Comparison of ENCODE assay signal across 8 cellular contexts in the genomic region with DNA sequence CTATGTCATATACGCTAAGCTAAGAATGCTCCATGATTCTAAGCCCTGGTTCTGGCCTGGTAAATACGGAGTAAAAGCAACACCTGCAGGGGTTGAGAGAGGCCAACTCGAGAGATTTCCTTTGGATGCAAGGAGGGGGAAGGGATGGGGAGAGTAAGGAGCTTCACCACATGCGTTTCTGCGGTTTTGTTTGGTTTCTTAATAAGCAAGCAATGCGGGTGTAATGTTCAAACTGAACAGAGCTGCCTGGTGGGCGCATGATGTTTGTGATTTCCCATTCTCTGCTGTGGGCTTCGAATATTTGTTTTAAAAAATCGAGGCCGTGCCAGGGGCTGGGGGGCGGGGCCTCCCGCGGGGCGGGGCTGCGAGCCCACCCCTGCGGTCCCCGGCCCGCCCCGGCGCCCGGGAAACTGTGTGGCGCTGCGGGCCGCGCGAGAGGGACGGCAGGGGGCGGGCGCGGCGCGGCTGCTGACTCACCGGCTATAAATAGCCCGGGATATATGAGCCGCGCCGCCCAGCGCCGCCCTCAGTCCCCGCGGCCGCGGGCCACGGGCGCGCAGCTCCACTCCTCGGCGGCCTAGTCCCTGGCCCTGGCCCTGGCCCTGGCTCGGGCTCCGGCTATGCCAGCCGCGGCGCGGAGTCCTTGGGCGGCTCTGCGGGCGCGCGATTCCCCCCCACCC. TPM values are rescaled to one million over a fixed set of nuclear protein-coding genes. Genes with fewer than 3 reads are reported as not detected.
DNase-seq lines count a peak whose midpoint lies in the region; ATAC-seq lines count a peak whose summit lies in the region.

No MANE protein-coding gene starts in this region.

- H3K27ac Mint-ChIP-seq in activated T-cell treated with anti-CD3 and anti-CD28 coated beads, Interleukin-2, amount 50 U/mL, for 24 hours = peak overlapping the region; percentile 65

- H3K9me3 Mint-ChIP-seq in activated T-cell treated with anti-CD3 and anti-CD28 coated beads, Interleukin-2, amount 50 U/mL, for 24 hours = no peaks in the 10 kb centered on the region

- H3K36me3 Mint-ChIP-seq in activated T-cell treated with anti-CD3 and anti-CD28 coated beads, Interleukin-2, amount 50 U/mL, for 24 hours (ENCODE audit: low read depth) = peaks cover 12% of the 10 kb centered on the region

- peak overlapping the region; percentile 95 to 100 (median 96) for H3K27ac ChIP-seq in BLaER1 treated with 17β-estradiol and CSF1 and Interleukin-3, amounts not matched to agents 10 nM and 100 nM
- H3K27ac ChIP-seq in HUES48 (ENCODE audit: low read depth, low read length) (peak overlapping the region; percentile 96), muscle layer of colon (ENCODE audit: low read depth, low read length) (peak overlapping the region; percentile 100)

- H3K27me3 Mint-ChIP-seq in activated T-cell treated with anti-CD3 and anti-CD28 coated beads, Interleukin-2, amount 50 U/mL, for 24 hours = no peaks in the 10 kb centered on the region

- H3K4me1 Mint-ChIP-seq in activated T-cell treated with anti-CD3 and anti-CD28 coated beads, Interleukin-2, amount 50 U/mL, for 24 hours (ENCODE audit: low read depth) = peaks cover 18% of the 10 kb centered on the region

- peak overlapping the region; percentile 79 for H3K4me3 Mint-ChIP-seq in activated T-cell treated with anti-CD3 and anti-CD28 coated beads, Interleukin-2, amount 50 U/mL, for 24 hours

- peak overlapping the region; percentile 76 to 90 (median 83) for H3K4me3 ChIP-seq in BLaER1 treated with 17β-estradiol and CSF1 and Interleukin-3, amounts not matched to agents 10 nM and 100 nM
- peak overlapping the region; percentile 91 for H3K4me3 ChIP-seq in HUES48 (ENCODE audit: low read depth, low read length)
- H3K4me3 ChIP-seq in muscle layer of colon (ENCODE audit: low read depth in 1 of 2, low read length in 2 of 2) = peak overlapping the region; percentile 74 to 99

- DNase-seq in OCI-M1 (lab: John Stamatoyannopoulos, UW) = peak; percentile 97
- peak; percentile 89 for DNase-seq in activated T-cell treated with anti-CD3 and anti-CD28 coated beads, Interleukin-2, amount 50 U/mL, for 24 hours
- peak; percentile 63 to 72 for DNase-seq in stimulated activated CD8-positive, alpha-beta memory T cell treated with anti-CD3 and anti-CD28 coated beads, Interleukin-4, amount 100 ng/mL, for 4 hours (ENCODE audit: low read depth in 2 of 2, low spot score in 1 of 2)

- H3K36me3 ChIP-seq in BLaER1 treated with 17β-estradiol and CSF1 and Interleukin-3, amounts not matched to agents 10 nM and 100 nM = peaks cover 17 to 42% (median 37%) of the 10 kb centered on the region in 11 experiments
- H3K36me3 ChIP-seq in HUES48 (ENCODE audit: control insufficient read depth, insufficient read depth, low read length) (peaks cover 13% of the 10 kb centered on the region), muscle layer of colon (ENCODE audit: insufficient read depth, low read length) (peaks cover 9% of the 10 kb centered on the region)

- peaks cover 13 to 48% (median 41%) of the 10 kb centered on the region in 10 experiments for H3K4me1 ChIP-seq in BLaER1 treated with 17β-estradiol and CSF1 and Interleukin-3, amounts not matched to agents 10 nM and 100 nM
- peaks cover 19% of the 10 kb centered on the region for H3K4me1 ChIP-seq in HUES48 (ENCODE audit: control insufficient read depth, insufficient read depth, low read length)
- H3K4me1 ChIP-seq in muscle layer of colon (ENCODE audit: insufficient read depth, low read length) = peaks cover 36% of the 10 kb centered on the region

- peaks cover 0 to 20% (median 4%) of the 10 kb centered on the region in 11 experiments; a peak in 9 of 22 replicates for H3K27me3 ChIP-seq in BLaER1 treated with 17β-estradiol and CSF1 and Interleukin-3, amounts not matched to agents 10 nM and 100 nM
- peaks cover 10% of the 10 kb centered on the region; the same call in 1 of the 2 replicates for H3K27me3 ChIP-seq in HUES48 (ENCODE audit: control insufficient read depth, insufficient read depth, low read length)
- no peaks in the 10 kb centered on the region for H3K27me3 ChIP-seq in muscle layer of colon (ENCODE audit: control insufficient read depth in 1 of 2, insufficient read depth in 2 of 2, low read length in 2 of 2)

- peak overlapping the region; percentile 87 to 99 (median 95) for H3K9ac ChIP-seq in BLaER1 treated with 17β-estradiol and CSF1 and Interleukin-3, amounts not matched to agents 10 nM and 100 nM
- peak overlapping the region; percentile 83; the same call in 1 of the 2 replicates for H3K9ac ChIP-seq in HUES48 (ENCODE audit: low read depth, low read length)
- H3K9ac ChIP-seq in muscle layer of colon (ENCODE audit: low read length) = no peak overlapping the region

- ATAC-seq in GM19328 (IDR thresholded peaks at IDR 0.05; ENCODE audit: unreplicated experiment) (peak; percentile 41), esophagus mucosa (peak; percentile 84)

- peak overlapping the region; percentile 87 to 99 (median 93) for H3K4me2 ChIP-seq in BLaER1 treated with 17β-estradiol and CSF1 and Interleukin-3, amounts not matched to agents 10 nM and 100 nM

- no peaks in the 10 kb centered on the region for H3K9me3 ChIP-seq in BLaER1 treated with 17β-estradiol and CSF1 and Interleukin-3, amounts not matched to agents 10 nM and 100 nM (replicated peaks in 1 of 11)
- no peaks in the 10 kb centered on the region for H3K9me3 ChIP-seq in HUES48 (ENCODE audit: control insufficient read depth, insufficient read depth, low read length)
- no peaks in the 10 kb centered on the region for H3K9me3 ChIP-seq in muscle layer of colon (ENCODE audit: low read length)

- peaks cover 0 to 57% (median 22%) of the 10 kb centered on the region in 11 experiments; a peak in 10 of 22 replicates for H4K20me1 ChIP-seq in BLaER1 treated with 17β-estradiol and CSF1 and Interleukin-3, amounts not matched to agents 10 nM and 100 nM

RNA-seq across cellular contexts. Expression of a gene that starts 5.1 kb away (rescaled TPM):
- total RNA-seq in esophagus mucosa = 1.6 TPM

RNA-seq across cellular contexts. Expression of a gene that starts 30.4 kb away (rescaled TPM):
- total RNA-seq in esophagus mucosa = 14.6 TPM

RNA-seq across cellular contexts. Expression of a gene that starts 48.8 kb away (rescaled TPM):
- total RNA-seq in esophagus mucosa = 7.3 TPM

Comparison
In these comparisons a context has a peak if more than half of its experiments do, and no peak if none do; other contexts are left out.
1. Peak in every context shown above with its lines: DNase-seq, ATAC-seq, H3K4me3 ChIP-seq and H3K27ac ChIP-seq.